In genomic region chr5:96920956-96921355, GRCh38 we compare ENCODE assay signal across 1 cellular context.
TF ChIP-seq lines count a peak whose summit lies in the region.

No MANE protein-coding gene starts in this region.

TF ChIP-seq in K562, 482 proteins besides CTCF, POLR2A, EP300 and RAD21:
- TF ChIP-seq USF1 (CRISPR knock-in tag; IDR thresholded peaks at IDR 0.05) (no peak), ATF1 (CRISPR knock-in tag; IDR thresholded peaks at IDR 0.05) (no peak), ATF1 (tag; IDR thresholded peaks at IDR 0.05) (no peak), ZNF311 (CRISPR knock-in tag; IDR thresholded peaks at IDR 0.05) (no peak), CREB5 (CRISPR knock-in tag; IDR thresholded peaks at IDR 0.05) (no peak), CBX3 (IDR thresholded peaks at IDR 0.05; ENCODE audit: borderline replicate concordance in 1 of 2, low read length in 2 of 2) (no peak)
